In the genomic region with DNA sequence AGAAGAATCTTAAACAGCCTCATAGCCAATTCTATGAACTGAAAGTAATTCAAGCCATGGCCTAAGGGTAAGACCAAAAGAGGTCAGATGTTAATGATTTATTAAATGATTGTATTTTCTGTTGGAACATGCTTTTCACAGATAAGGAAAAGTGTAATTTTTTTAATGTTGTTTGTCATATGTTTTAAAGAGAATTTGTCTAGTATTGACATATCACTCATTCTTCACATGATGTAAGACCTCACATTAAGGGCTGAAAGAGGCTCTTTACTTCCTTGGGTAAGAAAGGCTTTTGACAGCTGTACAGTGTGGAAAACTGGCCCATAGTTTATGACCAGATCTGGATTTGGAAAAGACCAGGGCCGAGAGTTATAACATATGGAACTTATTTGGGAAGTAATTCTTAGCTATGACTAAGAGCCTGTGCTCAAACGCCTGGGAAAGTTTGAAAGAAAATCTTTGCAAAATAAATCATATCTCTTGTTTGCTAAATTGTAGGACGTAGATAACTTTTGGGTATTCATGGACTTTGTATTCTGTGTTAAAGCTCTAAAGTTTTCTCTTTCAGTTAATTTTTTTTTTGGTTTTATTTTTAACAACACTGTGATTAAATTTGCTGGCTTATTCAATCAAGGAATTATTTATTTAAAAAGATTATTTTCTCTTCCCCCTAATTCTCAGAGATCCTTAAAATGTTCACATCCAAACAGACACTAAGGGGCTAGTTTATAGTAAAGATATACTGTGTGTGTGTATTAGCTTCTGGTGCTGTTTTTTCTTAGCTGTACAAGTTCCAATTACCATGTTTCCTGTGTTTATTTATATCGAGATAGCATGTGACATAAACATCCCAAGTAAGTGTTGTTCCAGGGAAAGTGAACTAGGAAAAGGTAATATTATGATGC, we compare ENCODE assay signal across 14 cellular contexts.
DNase-seq lines count a peak whose midpoint lies in the region; ATAC-seq and TF ChIP-seq lines count a peak whose summit lies in the region.
"Had no signal": no experiment of that assay in that cellular context is flagged by ENCODE, and none has a peak within 500 bp of the region (broad histone marks: within the 10 kb centered on the region; RNA-seq: fewer than 3 reads in every experiment).

No MANE protein-coding gene starts in this region.

- H4K20me1 ChIP-seq in osteoblast (ENCODE audit: insufficient read depth, low read length), result no peaks in the 10 kb centered on the region

- peak overlapping the region; percentile 55 for H3K4me2 ChIP-seq in osteoblast (ENCODE audit: insufficient read depth, low read length)

- no peaks in the 10 kb centered on the region for H3K79me2 ChIP-seq in osteoblast (ENCODE audit: insufficient read depth, low read length)

- H3K27ac ChIP-seq in osteoblast (ENCODE audit: low read depth, low read length), result peak overlapping the region; percentile 67
- H3K27ac ChIP-seq: foreskin keratinocyte had no signal

- no peaks in the 10 kb centered on the region for H3K36me3 ChIP-seq in osteoblast (ENCODE audit: insufficient read depth, low read length)

- no peaks in the 10 kb centered on the region for H3K9me3 ChIP-seq in osteoblast (ENCODE audit: low read depth, low read length)

- peak overlapping the region; percentile 11 for H2AFZ ChIP-seq in osteoblast (ENCODE audit: low read length)

- H3K4me3 ChIP-seq in AG09309 (ENCODE audit: control insufficient read depth, low read depth, low read length) (no peak overlapping the region), osteoblast (ENCODE audit: insufficient read depth, low read length) (no peak overlapping the region)

- peaks cover 9% of the 10 kb centered on the region for H3K4me1 ChIP-seq in osteoblast (ENCODE audit: insufficient read depth, low read length)

- ATAC-seq in GM18502 (IDR thresholded peaks at IDR 0.05; ENCODE audit: poor library complexity, unreplicated experiment), result no peak
- ATAC-seq: CD8-positive, alpha-beta T cell; foreskin keratinocyte; T-cell had no signal

- peak; percentile 91 for DNase-seq in AG09309 (ENCODE audit: low read depth)
- peak; percentile 62 for DNase-seq in NCI-H446 treated with DMSO at 0.1 percent for 48 hours (lab: John Stamatoyannopoulos, UW)
- peak; percentile 88 for DNase-seq in fibroblast of the conjunctiva (ENCODE audit: low read depth)
- DNase-seq in osteoblast (ENCODE audit: insufficient read length, low spot score, missing footprints), result peak; percentile 49
- DNase-seq in NCI-H1092 treated with DMSO at 0.1 percent for 48 hours (lab: John Stamatoyannopoulos, UW), result no peak
- DNase-seq in activated CD8-positive, alpha-beta memory T cell treated with anti-CD3 and anti-CD28 coated beads, Interleukin-2, amount 50 U/mL, for 4 hours, result no peak
- no peak for DNase-seq in NCI-H2081 treated with DMSO at 0.1 percent for 48 hours (lab: John Stamatoyannopoulos, UW)
- DNase-seq: amygdala; CD8-positive, alpha-beta T cell; foreskin keratinocyte; Karpas-422; NCI-H510A treated with DMSO at 0.1 percent for 48 hours; T-cell had no signal

- H3K27me3 ChIP-seq in osteoblast (ENCODE audit: insufficient read depth, low read length), result no peaks in the 10 kb centered on the region
- H3K27me3 ChIP-seq: foreskin keratinocyte had no signal

- TF ChIP-seq CTCF in AG09309 (IDR thresholded peaks at IDR 0.05; ENCODE audit: control insufficient read depth, insufficient read depth, low read depth, low read length, missing control alignments) (no peak), osteoblast (IDR thresholded peaks at IDR 0.05; ENCODE audit: extremely low read depth, low read depth, low read length) (no peak)

Comparison
In these comparisons a context has a peak if more than half of its experiments do, and no peak if none do; other contexts are left out.
1. DNase-seq: peak in AG09309 (single experiment), NCI-H446 treated with DMSO at 0.1 percent for 48 hours (single experiment), fibroblast of the conjunctiva (single experiment) and osteoblast (single experiment); none in NCI-H1092 treated with DMSO at 0.1 percent for 48 hours (single experiment), activated CD8-positive, alpha-beta memory T cell treated with anti-CD3 and anti-CD28 coated beads, Interleukin-2, amount 50 U/mL, for 4 hours (single experiment) and NCI-H2081 treated with DMSO at 0.1 percent for 48 hours (single experiment).